Comparison of ENCODE assay signal across 14 cellular contexts in genomic region chr10:28564905-28565304, GRCh38. TPM values are rescaled to one million over a fixed set of nuclear protein-coding genes. Genes with fewer than 3 reads are reported as not detected.
DNase-seq lines count a peak whose midpoint lies in the region; ATAC-seq and TF ChIP-seq lines count a peak whose summit lies in the region.
"Had no signal": no experiment of that assay in that cellular context is flagged by ENCODE, and none has a peak within 500 bp of the region (broad histone marks: within the 10 kb centered on the region; RNA-seq: fewer than 3 reads in every experiment).

No MANE protein-coding gene starts in this region.

- no peak for TF ChIP-seq CTCF in fibroblast of pulmonary artery (IDR thresholded peaks at IDR 0.05; ENCODE audit: low read length, missing control alignments)
- no peak for TF ChIP-seq CTCF in smooth muscle cell (IDR thresholded peaks at IDR 0.05; ENCODE audit: borderline replicate concordance, insufficient read depth, poor library complexity, severe bottlenecking)
- TF ChIP-seq CTCF in psoas muscle (IDR thresholded peaks at IDR 0.05): no peak
- no peak for TF ChIP-seq CTCF in GM13977 (IDR thresholded peaks at IDR 0.05; ENCODE audit: extremely low read depth, insufficient read depth, missing control alignments)

- H3K9me3 ChIP-seq in smooth muscle cell (replicated peaks; ENCODE audit: low read depth) (no peaks in the 10 kb centered on the region), psoas muscle (no peaks in the 10 kb centered on the region)
- H3K9me3 ChIP-seq: ascending aorta, heart right ventricle, tibial artery had no signal

- intact Hi-C loops in psoas muscle (cut with DNase I): no loop called here

- H3K79me2 ChIP-seq in smooth muscle cell (ENCODE audit: low read depth): peaks cover 100% of the 10 kb centered on the region

- peaks cover 27% of the 10 kb centered on the region for H3F3A ChIP-seq in smooth muscle cell (ENCODE audit: low read depth)

- H3K9ac ChIP-seq in smooth muscle cell (ENCODE audit: low read depth): no peak overlapping the region

- peaks cover 24% of the 10 kb centered on the region for H3K4me1 ChIP-seq in smooth muscle cell (ENCODE audit: low read depth)
- peaks cover 56% of the 10 kb centered on the region for H3K4me1 ChIP-seq in psoas muscle

- WGBS in smooth muscle cell (ENCODE audit: low lambda C conversion rate): 82% methylated on average over 6 of the region's 6 CpGs
- 45 to 46% (median 46%) methylated on average over 6 of the region's 6 CpGs for WGBS in psoas muscle, 3 donors

- DNase-seq in EH (ENCODE audit: low read depth) (peak; percentile 20), NCI-H526 (lab: John Stamatoyannopoulos, UW) (peak; percentile 34 to 58), fibroblast of pulmonary artery (ENCODE audit: low read depth) (peak; percentile 24), ecto neural progenitor cell (ENCODE audit: low spot score) (no peak), smooth muscle cell (lab: John Stamatoyannopoulos, UW; ENCODE audit: unreplicated experiment) (no peak), psoas muscle (no peak), GM13977 (ENCODE audit: low spot score) (no peak)
- DNase-seq: heart right ventricle, NCI-H69, Right ventricle myocardium superior, tibial artery had no signal

- H3K27ac ChIP-seq in smooth muscle cell (ENCODE audit: low read depth): no peak overlapping the region
- H3K27ac ChIP-seq in psoas muscle: no peak overlapping the region
- H3K27ac ChIP-seq: ascending aorta, tibial artery had no signal

- H2AFZ ChIP-seq in smooth muscle cell (ENCODE audit: low read depth): no peak overlapping the region

- H3K27me3 ChIP-seq in smooth muscle cell (ENCODE audit: low read depth) (no peaks in the 10 kb centered on the region), psoas muscle (ENCODE audit: insufficient read depth in 3 of 3, low read length in 2 of 3) (no peaks in the 10 kb centered on the region)
- H3K27me3 ChIP-seq: ascending aorta, heart right ventricle, tibial artery had no signal

- ATAC-seq in GM21619 (IDR thresholded peaks at IDR 0.05; ENCODE audit: unreplicated experiment) (peak; percentile 59), psoas muscle (no peak)
- ATAC-seq: left lobe of liver had no signal

- no peak overlapping the region for H3K4me2 ChIP-seq in smooth muscle cell

- H4K20me1 ChIP-seq in smooth muscle cell (ENCODE audit: low read depth): peaks cover 100% of the 10 kb centered on the region

- peaks cover 7% of the 10 kb centered on the region for H3K36me3 ChIP-seq in smooth muscle cell (ENCODE audit: low read depth)
- H3K36me3 ChIP-seq in psoas muscle (ENCODE audit: insufficient read depth in 1 of 2, low read depth in 1 of 2): no peaks in the 10 kb centered on the region
- H3K36me3 ChIP-seq: ascending aorta had no signal

- H3K4me3 ChIP-seq in fibroblast of pulmonary artery (replicated peaks; ENCODE audit: low read depth, low read length) (no peak overlapping the region), smooth muscle cell (no peak overlapping the region), psoas muscle (no peak overlapping the region)
- H3K4me3 ChIP-seq: ascending aorta, heart right ventricle, tibial artery had no signal

- in situ Hi-C loops in GM13977 (cut with MboI; ENCODE audit: low pct_unique_long_range_greater_than_20kb, low sequenced_read_pairs, unreplicated experiment): no loop called here

RNA-seq across cellular contexts. Expression of gene WAC, which starts 32.0 kb away (rescaled TPM):
- total RNA-seq in smooth muscle cell (97.5 and 121 TPM in 2 replicates), psoas muscle (10 to 100 TPM; 61.9 to 75.1 (median 65.2) TPM)
- polyA plus RNA-seq in smooth muscle cell (52.2 and 78.4 TPM in 2 replicates), psoas muscle (10 to 100 TPM; 33.9 to 79.9 (median 37.4) TPM)

Comparison
In these comparisons a context has a peak if more than half of its experiments do, and no peak if none do; other contexts are left out.
1. DNase-seq: peak in EH (single experiment), NCI-H526 (2 of 2) and fibroblast of pulmonary artery (single experiment); none in ecto neural progenitor cell (single experiment), smooth muscle cell (single experiment), psoas muscle (0 of 2) and GM13977 (single experiment).